Comparison of ENCODE assay signal across 8 cellular contexts in genomic region chr15:43440721-43441281, GRCh38. TPM values are rescaled to one million over a fixed set of nuclear protein-coding genes. Genes with fewer than 3 reads are reported as not detected.
A peak's percentile ranks its signal among the peaks of the same experiment; 100 is the strongest.
DNase-seq lines count a peak whose midpoint lies in the region; TF ChIP-seq lines count a peak whose summit lies in the region.

No MANE protein-coding gene starts in this region.

- no peaks in the 10 kb centered on the region for H4K20me1 ChIP-seq in Karpas-422 (ENCODE audit: insufficient read depth, low read depth, low read length)

- CTCF ChIA-PET in AG04449 (lab: Yijun Ruan, JAX): interaction anchor here (0.7 to 3.7 kb wide), 15 partner anchors 9 to 330 kb away, joined by 3 to 22 read pairs (median 5); no protein-coding TSS in a partner anchor

- TF ChIP-seq CTCF in AG04449 (IDR thresholded peaks at IDR 0.05; ENCODE audit: insufficient read depth, low read length, missing control alignments): peak; percentile 43
- TF ChIP-seq CTCF in GM13977 (IDR thresholded peaks at IDR 0.05; ENCODE audit: extremely low read depth, insufficient read depth, missing control alignments): no peak
- TF ChIP-seq CTCF in glutamatergic neuron (IDR thresholded peaks at IDR 0.05; ENCODE audit: partially characterized antibody, unreplicated experiment): no peak

- H3K9me3 Mint-ChIP-seq in glutamatergic neuron (ENCODE audit: unreplicated experiment): peaks cover 2% of the 10 kb centered on the region

- peaks cover 46% of the 10 kb centered on the region for H3K36me3 ChIP-seq in Karpas-422 (ENCODE audit: insufficient read depth, low read length)
- H3K36me3 ChIP-seq in SK-N-MC (ENCODE audit: insufficient read depth, low read length): peaks cover 41% of the 10 kb centered on the region

- no peaks in the 10 kb centered on the region for H3K9me3 ChIP-seq in Karpas-422 (ENCODE audit: low read length)
- no peaks in the 10 kb centered on the region for H3K9me3 ChIP-seq in SK-N-MC (ENCODE audit: low read depth, low read length)

- H3K79me2 ChIP-seq in Karpas-422 (ENCODE audit: low read length): peaks cover 14% of the 10 kb centered on the region; the same call in 1 of the 2 replicates

- no peak overlapping the region for H3K4me3 Mint-ChIP-seq in glutamatergic neuron (ENCODE audit: unreplicated experiment)

- in situ Hi-C loops in GM13977 (cut with MboI; ENCODE audit: low pct_unique_long_range_greater_than_20kb, low sequenced_read_pairs, unreplicated experiment): no loop called here

- H3K27me3 Mint-ChIP-seq in glutamatergic neuron (ENCODE audit: unreplicated experiment): no peaks in the 10 kb centered on the region

- H3K27ac ChIP-seq in Karpas-422 (ENCODE audit: low read length) (peak overlapping the region; percentile 11; the same call in 1 of the 2 replicates), SK-N-MC (peak overlapping the region; percentile 61; the same call in 1 of the 2 replicates)

- H3K27me3 ChIP-seq in Karpas-422 (ENCODE audit: low read length): no peaks in the 10 kb centered on the region

- H3K4me3 ChIP-seq in AG04449 (ENCODE audit: low read depth, low read length): no peak overlapping the region
- no peak overlapping the region for H3K4me3 ChIP-seq in Karpas-422 (ENCODE audit: low read length)
- no peak overlapping the region for H3K4me3 ChIP-seq in SK-N-MC

- no peaks in the 10 kb centered on the region for H3K36me3 Mint-ChIP-seq in glutamatergic neuron (ENCODE audit: unreplicated experiment)

- H3K4me2 ChIP-seq in Karpas-422 (ENCODE audit: low read depth, low read length, poor library complexity, severe bottlenecking): no peak overlapping the region

- POLR2A ChIA-PET in AG04449 (lab: Yijun Ruan, JAX): interaction anchor here (1.9 kb wide), 1 partner anchor 76 kb away, joined by 6 read pairs; the partner anchor contains the start of gene MAP1A

- no peak overlapping the region for H3K27ac Mint-ChIP-seq in glutamatergic neuron (ENCODE audit: unreplicated experiment)

- H3K9ac ChIP-seq in Karpas-422 (ENCODE audit: low read length): no peak overlapping the region
- H3K9ac ChIP-seq in SK-N-MC (ENCODE audit: insufficient read length): no peak overlapping the region

- no peak overlapping the region for H2AFZ ChIP-seq in Karpas-422 (ENCODE audit: low read length)

- H3K9me2 ChIP-seq in Karpas-422 (replicated peaks; ENCODE audit: insufficient read depth, low read length): no peaks in the 10 kb centered on the region

- DNase-seq in AG04449 (ENCODE audit: low read depth, low spot score): peak; percentile 90
- peak; percentile 56 for DNase-seq in GM13977 (ENCODE audit: low spot score)
- DNase-seq in Karpas-422: peak; percentile 57
- peak; percentile 69 for DNase-seq in SK-N-MC (ENCODE audit: low read depth, low spot score)
- DNase-seq in cerebellar nuclear complex (lab: John Stamatoyannopoulos, UW): peak; percentile 14 to 61
- DNase-seq in kidney tubule cell (ENCODE audit: low spot score): peak; percentile 94
- peak; percentile 2 to 25 for DNase-seq in stimulated activated CD4-positive, alpha-beta T cell treated with anti-CD3 and anti-CD28 coated beads, Interleukin-4, amount 100 ng/mL, for 4 hours
- DNase-seq in glutamatergic neuron: no peak

- peaks cover 6% of the 10 kb centered on the region for H3K4me1 ChIP-seq in Karpas-422 (ENCODE audit: low read length)

- H3K4me1 Mint-ChIP-seq in glutamatergic neuron (ENCODE audit: low read depth, unreplicated experiment): peaks cover 5% of the 10 kb centered on the region

RNA-seq across cellular contexts. Expression of gene TP53BP1, which starts 52.2 kb away (rescaled TPM):
- 62.7 and 82.3 TPM in 2 replicates for total RNA-seq in Karpas-422 (2014; rRNA removed; shearing (Covaris generic); ENCODE audit: low replicate concordance)
- total RNA-seq in glutamatergic neuron (ENCODE audit: unreplicated experiment): 142 TPM
